1 cellular context compared by ENCODE assay signal in genomic region chr16:56608876-56609462, GRCh38.
TF ChIP-seq lines count a peak whose summit lies in the region.

No MANE protein-coding gene starts in this region.

TF ChIP-seq in HepG2, 621 proteins besides CTCF, POLR2A, EP300 and RAD21 (continued from another document):
- 0 out of 2 replicates have a peak, but pooled peaks have one; percentile 6 for TF ChIP-seq ZNF275 (CRISPR knock-in tag; IDR thresholded peaks at IDR 0.05; ENCODE audit: borderline replicate concordance)
- no peak for TF ChIP-seq ZNF749 (CRISPR knock-in tag; IDR thresholded peaks at IDR 0.05; ENCODE audit: borderline replicate concordance)
- peak; percentile 2 for TF ChIP-seq HNRNPH1 (optimal IDR thresholded peaks at IDR 0.05; ENCODE audit: low read depth, low read length)
- TF ChIP-seq ZBTB21 (CRISPR knock-in tag; IDR thresholded peaks at IDR 0.05): 0 out of 2 replicates have a peak, but pooled peaks have one; percentile 5
- peak; percentile 10; the same call in 1 of the 2 replicates for TF ChIP-seq ZSCAN29 (CRISPR knock-in tag; conservative IDR thresholded peaks at IDR 0.05)
- peak; percentile 47; the same call in 1 of the 2 replicates for TF ChIP-seq HIC2 (CRISPR knock-in tag; IDR thresholded peaks at IDR 0.05; ENCODE audit: low read depth)
- no peak for TF ChIP-seq RNF219 (CRISPR knock-in tag; IDR thresholded peaks at IDR 0.05)
- 0 out of 2 replicates have a peak, but pooled peaks have one; percentile 12 for TF ChIP-seq SMYD3 (CRISPR knock-in tag; IDR thresholded peaks at IDR 0.05)
